8 cellular contexts compared by ENCODE assay signal in genomic region chr7:6589829-6590644, GRCh38. TPM values are rescaled to one million over a fixed set of nuclear protein-coding genes. Genes with fewer than 3 reads are reported as not detected.
DNase-seq lines count a peak whose midpoint lies in the region; ATAC-seq and TF ChIP-seq lines count a peak whose summit lies in the region.

Gene INTS15, plus strand, starts transcription at chr7:6590021. Its CDS starts 263 bp downstream, at chr7:6590284.

- H3K4me2 ChIP-seq in neuronal stem cell (ENCODE audit: insufficient read depth, low read length, poor library complexity, severe bottlenecking) = peak within 1 kb of the TSS; percentile 89

- WGBS in neuronal stem cell (ENCODE audit: extremely low coverage in 2 of 2, insufficient read length in 2 of 2, insufficient replicate concordance in 1 of 2), 2 donors = no CpG with 5 or more reads among the region's 107 CpGs

- H3K27ac ChIP-seq in foreskin keratinocyte (peak within 1 kb of the TSS; percentile 33), neuronal stem cell (replicated peaks; ENCODE audit: low read length) (peak within 1 kb of the TSS; percentile 83)

- H3K4me3 ChIP-seq in Jurkat, Clone E6-1 (ENCODE audit: low read length) = peak within 1 kb of the TSS; percentile 82
- peak within 1 kb of the TSS; percentile 98 to 99 for H3K4me3 ChIP-seq in neuronal stem cell (ENCODE audit: low read length in 2 of 2)

- ATAC-seq in GM21717 (IDR thresholded peaks at IDR 0.05; ENCODE audit: unreplicated experiment) = peak; percentile 90
- ATAC-seq in foreskin keratinocyte = peak; percentile 94

- peak within 1 kb of the TSS; percentile 56 for H3K14ac ChIP-seq in neuronal stem cell (ENCODE audit: low read length)

- no peak within 1 kb of the TSS for H3K4ac ChIP-seq in neuronal stem cell (ENCODE audit: low read length)

- no peak within 1 kb of the TSS for H4K8ac ChIP-seq in neuronal stem cell (ENCODE audit: low read depth, low read length)

- peak within 1 kb of the TSS; percentile 37 for H2AK5ac ChIP-seq in neuronal stem cell (ENCODE audit: low read depth, low read length)

- H3K18ac ChIP-seq in neuronal stem cell (ENCODE audit: low read length) = peak within 1 kb of the TSS; percentile 97

- H3K9ac ChIP-seq in neuronal stem cell (ENCODE audit: low read depth, low read length, poor library complexity) = peak within 1 kb of the TSS; percentile 98

- TF ChIP-seq CTCF in foreskin keratinocyte (conservative IDR thresholded peaks at IDR 0.05) = peak; percentile 94
- TF ChIP-seq CTCF in subcutaneous adipose tissue (IDR thresholded peaks at IDR 0.05; ENCODE audit: low read depth) = no peak

- peaks cover 3% of the 10 kb centered on the region for H3K79me1 ChIP-seq in neuronal stem cell (ENCODE audit: low read depth, low read length)

- peak within 1 kb of the TSS; percentile 24 for H2BK5ac ChIP-seq in neuronal stem cell (ENCODE audit: low read length)

- H2BK15ac ChIP-seq in neuronal stem cell (ENCODE audit: low read length) = peak within 1 kb of the TSS; percentile 75

- H3K23ac ChIP-seq in neuronal stem cell (ENCODE audit: low read depth, low read length, poor library complexity) = peak within 1 kb of the TSS; percentile 99

- no peaks in the 10 kb centered on the region for H3K27me3 ChIP-seq in foreskin keratinocyte
- H3K27me3 ChIP-seq in neuronal stem cell (ENCODE audit: control insufficient read depth in 3 of 3, insufficient read depth in 3 of 3, low read depth in 1 of 3, low read length in 3 of 3) = peaks cover 0 to 4% (median 0%) of the 10 kb centered on the region in 3 experiments

- DNase-seq in ELR (ENCODE audit: low read depth) (peak; percentile 85), SHP77 (lab: John Stamatoyannopoulos, UW) (peak; percentile 63 to 85), activated gamma-delta T cell (lab: John Stamatoyannopoulos, UW) (peak; percentile 74), foreskin keratinocyte (peak; percentile 22 to 52), neuronal stem cell (ENCODE audit: low spot score) (peak; percentile 83)
- peak; percentile 64 for DNase-seq in Jurkat, Clone E6-1 (ENCODE audit: low read depth, low spot score)

- peak within 1 kb of the TSS; percentile 99 for H2AFZ ChIP-seq in neuronal stem cell (ENCODE audit: low read length)

- peaks cover 26 to 67% of the 10 kb centered on the region in 2 donors for H3K36me3 ChIP-seq in neuronal stem cell (replicated peaks in 1 of 2; ENCODE audit: control insufficient read depth in 2 of 2, insufficient read depth in 2 of 2, low read length in 2 of 2)

- H2BK12ac ChIP-seq in neuronal stem cell (ENCODE audit: low read length) = no peak within 1 kb of the TSS

- H2BK120ac ChIP-seq in neuronal stem cell (ENCODE audit: low read depth, low read length) = no peak within 1 kb of the TSS

- no peak within 1 kb of the TSS for H4K91ac ChIP-seq in neuronal stem cell (ENCODE audit: low read depth, low read length, poor library complexity)

- H3K9me3 ChIP-seq in neuronal stem cell (replicated peaks in 1 of 2; ENCODE audit: control insufficient read depth in 2 of 2, insufficient read depth in 1 of 2, low read depth in 1 of 2, low read length in 2 of 2) = no peaks in the 10 kb centered on the region

- H3K4me1 ChIP-seq in foreskin keratinocyte = no peaks in the 10 kb centered on the region
- H3K4me1 ChIP-seq in neuronal stem cell (ENCODE audit: control insufficient read depth in 2 of 2, insufficient read depth in 1 of 2, low read depth in 1 of 2, low read length in 2 of 2) = peaks cover 3 to 6% of the 10 kb centered on the region in 2 donors

RNA-seq across cellular contexts. Expression of gene INTS15, which starts in this region (rescaled TPM):
- 85.1 TPM for polyA plus RNA-seq in Jurkat, Clone E6-1 (2012; ENCODE audit: insufficient read depth, insufficient read length)
- 19.3 and 19.5 TPM in 2 replicates for total RNA-seq in foreskin keratinocyte
- 19.4 TPM in 2 replicates for polyA plus RNA-seq in foreskin keratinocyte
- polyA plus RNA-seq in neuronal stem cell (2013, experiment 1 of 2) = 24.9 TPM
- polyA plus RNA-seq in neuronal stem cell (2013, experiment 2 of 2) = 25.4 TPM
- 10 to 100 TPM; 13.3 to 42.0 (median 23.3) TPM for total RNA-seq in subcutaneous adipose tissue

Comparison
In these comparisons a context has a peak if more than half of its experiments do, and no peak if none do; other contexts are left out.
1. Peak in every context shown above with its lines: DNase-seq, ATAC-seq, H3K4me3 ChIP-seq and H3K27ac ChIP-seq.